Comparison of ENCODE assay signal across 8 cellular contexts in genomic region chr1:24018611-24019580, GRCh38. TPM values are rescaled to one million over a fixed set of nuclear protein-coding genes. Genes with fewer than 3 reads are reported as not detected.
A peak's percentile ranks its signal among the peaks of the same experiment; 100 is the strongest.
DNase-seq lines count a peak whose midpoint lies in the region; ATAC-seq lines count a peak whose summit lies in the region.

No MANE protein-coding gene starts in this region.

- peak overlapping the region; percentile 57 for H3K4me3 ChIP-seq in skeletal muscle satellite cell (ENCODE audit: low read length)

- H3K9ac ChIP-seq in skeletal muscle satellite cell (ENCODE audit: low read depth, low read length), result peak overlapping the region; percentile 79

- peak; percentile 89 for DNase-seq in A172 (ENCODE audit: low spot score)
- DNase-seq in HuH-7.5 (ENCODE audit: low spot score), result peak; percentile 69
- DNase-seq in T47D (ENCODE audit: low read depth in 1 of 2, low spot score in 1 of 2), result peak; percentile 45 to 98
- peak; percentile 73 for DNase-seq in inferior parietal cortex (ENCODE audit: extremely low spot score)
- no peak for DNase-seq in activated CD4-positive, alpha-beta T cell treated with anti-CD3 and anti-CD28 coated beads, Interleukin-2, amount 50 U/mL, for 4 hours

- no peaks in the 10 kb centered on the region for H3K36me3 ChIP-seq in skeletal muscle satellite cell (ENCODE audit: insufficient read depth, low read length)

- in situ Hi-C loops in T47D (cut with HindIII; ENCODE audit: low pct_unique_long_range_greater_than_20kb, low sequenced_read_pairs), result no loop called here

- no peaks in the 10 kb centered on the region for H3K9me3 ChIP-seq in skeletal muscle satellite cell (replicated peaks; ENCODE audit: low read length)

- ATAC-seq in GM21529 (IDR thresholded peaks at IDR 0.05; ENCODE audit: unreplicated experiment), result no peak
- ATAC-seq in GM19351 (IDR thresholded peaks at IDR 0.05; ENCODE audit: unreplicated experiment), result no peak

- H3K4me1 ChIP-seq in skeletal muscle satellite cell (ENCODE audit: control insufficient read depth, insufficient read depth, low read length), result peaks cover 39% of the 10 kb centered on the region

- peak overlapping the region; percentile 76 for H3K4me2 ChIP-seq in skeletal muscle satellite cell (ENCODE audit: low read length)

- H3K27me3 ChIP-seq in skeletal muscle satellite cell (ENCODE audit: control insufficient read depth, insufficient read depth, low read length), result no peaks in the 10 kb centered on the region

RNA-seq across cellular contexts. Expression of gene SRSF10, which starts 38.8 kb away (rescaled TPM):
- 96.5 and 106 TPM in 2 replicates for total RNA-seq in A172 (2014; rRNA removed; shearing (Covaris generic))
- total RNA-seq in skeletal muscle satellite cell (2012; rRNA removed), result 70.6 and 81.6 TPM in 2 replicates

RNA-seq across cellular contexts. Expression of gene PNRC2, which starts 59.3 kb away (rescaled TPM):
- 58.5 and 60.3 TPM in 2 replicates for total RNA-seq in A172 (2014; rRNA removed; shearing (Covaris generic))
- 80.6 and 85.8 TPM in 2 replicates for total RNA-seq in skeletal muscle satellite cell (2012; rRNA removed)

Comparison
In these comparisons a context has a peak if more than half of its experiments do, and no peak if none do; other contexts are left out.
1. DNase-seq: peak in A172 (single experiment), HuH-7.5 (single experiment), T47D (2 of 2) and inferior parietal cortex (single experiment); none in activated CD4-positive, alpha-beta T cell treated with anti-CD3 and anti-CD28 coated beads, Interleukin-2, amount 50 U/mL, for 4 hours (0 of 2).